ENCODE assay signal across 1 cellular context in the genomic region with DNA sequence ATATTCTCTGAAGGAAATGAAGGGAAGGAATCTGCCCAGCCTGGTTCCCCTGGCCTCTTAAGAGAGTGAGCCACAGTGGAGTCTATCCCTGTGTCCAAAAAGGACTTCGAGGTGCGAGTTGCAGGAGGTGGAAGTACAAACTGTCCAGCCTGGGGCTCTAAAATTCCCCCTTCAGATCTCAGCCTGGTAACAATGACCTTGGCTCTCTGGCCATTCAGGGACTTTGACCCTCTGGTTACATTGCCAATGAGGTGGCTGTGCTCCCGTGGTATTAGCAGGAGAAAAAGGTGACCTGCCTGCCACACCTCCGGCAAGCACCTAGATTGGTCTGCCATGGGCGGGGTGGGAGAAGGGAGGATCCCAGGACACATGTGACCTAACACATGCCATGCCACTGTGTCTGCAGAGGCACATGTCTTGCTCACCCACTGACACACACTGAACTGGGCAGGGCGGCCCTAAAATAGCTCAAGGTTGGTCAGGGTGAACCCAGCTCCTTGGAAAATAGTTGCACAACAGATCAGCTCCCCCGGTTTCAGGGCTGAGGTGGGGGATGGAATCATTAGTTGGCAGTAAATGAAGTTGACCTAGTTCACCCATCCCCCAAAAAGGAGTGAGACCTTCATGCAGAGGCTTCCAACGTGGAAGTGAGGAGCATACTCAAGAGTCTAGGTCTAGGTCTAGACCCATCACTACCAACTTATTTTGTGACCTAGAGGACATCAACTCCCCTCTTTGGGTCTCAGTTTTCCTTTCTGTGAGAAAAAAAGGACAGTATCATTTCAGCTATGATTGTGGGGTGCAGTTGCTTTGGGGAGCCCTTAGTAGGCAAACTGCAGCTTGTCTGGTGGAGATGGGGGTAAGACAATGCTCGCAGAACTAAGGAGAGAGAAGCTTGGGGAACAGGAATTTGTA.
TF ChIP-seq lines count a peak whose summit lies in the region.

No MANE protein-coding gene starts in this region.

TF ChIP-seq in HepG2, 621 proteins besides CTCF, POLR2A, EP300 and RAD21 (continued from another document and continues in another):
- TF ChIP-seq, protein P1, sequence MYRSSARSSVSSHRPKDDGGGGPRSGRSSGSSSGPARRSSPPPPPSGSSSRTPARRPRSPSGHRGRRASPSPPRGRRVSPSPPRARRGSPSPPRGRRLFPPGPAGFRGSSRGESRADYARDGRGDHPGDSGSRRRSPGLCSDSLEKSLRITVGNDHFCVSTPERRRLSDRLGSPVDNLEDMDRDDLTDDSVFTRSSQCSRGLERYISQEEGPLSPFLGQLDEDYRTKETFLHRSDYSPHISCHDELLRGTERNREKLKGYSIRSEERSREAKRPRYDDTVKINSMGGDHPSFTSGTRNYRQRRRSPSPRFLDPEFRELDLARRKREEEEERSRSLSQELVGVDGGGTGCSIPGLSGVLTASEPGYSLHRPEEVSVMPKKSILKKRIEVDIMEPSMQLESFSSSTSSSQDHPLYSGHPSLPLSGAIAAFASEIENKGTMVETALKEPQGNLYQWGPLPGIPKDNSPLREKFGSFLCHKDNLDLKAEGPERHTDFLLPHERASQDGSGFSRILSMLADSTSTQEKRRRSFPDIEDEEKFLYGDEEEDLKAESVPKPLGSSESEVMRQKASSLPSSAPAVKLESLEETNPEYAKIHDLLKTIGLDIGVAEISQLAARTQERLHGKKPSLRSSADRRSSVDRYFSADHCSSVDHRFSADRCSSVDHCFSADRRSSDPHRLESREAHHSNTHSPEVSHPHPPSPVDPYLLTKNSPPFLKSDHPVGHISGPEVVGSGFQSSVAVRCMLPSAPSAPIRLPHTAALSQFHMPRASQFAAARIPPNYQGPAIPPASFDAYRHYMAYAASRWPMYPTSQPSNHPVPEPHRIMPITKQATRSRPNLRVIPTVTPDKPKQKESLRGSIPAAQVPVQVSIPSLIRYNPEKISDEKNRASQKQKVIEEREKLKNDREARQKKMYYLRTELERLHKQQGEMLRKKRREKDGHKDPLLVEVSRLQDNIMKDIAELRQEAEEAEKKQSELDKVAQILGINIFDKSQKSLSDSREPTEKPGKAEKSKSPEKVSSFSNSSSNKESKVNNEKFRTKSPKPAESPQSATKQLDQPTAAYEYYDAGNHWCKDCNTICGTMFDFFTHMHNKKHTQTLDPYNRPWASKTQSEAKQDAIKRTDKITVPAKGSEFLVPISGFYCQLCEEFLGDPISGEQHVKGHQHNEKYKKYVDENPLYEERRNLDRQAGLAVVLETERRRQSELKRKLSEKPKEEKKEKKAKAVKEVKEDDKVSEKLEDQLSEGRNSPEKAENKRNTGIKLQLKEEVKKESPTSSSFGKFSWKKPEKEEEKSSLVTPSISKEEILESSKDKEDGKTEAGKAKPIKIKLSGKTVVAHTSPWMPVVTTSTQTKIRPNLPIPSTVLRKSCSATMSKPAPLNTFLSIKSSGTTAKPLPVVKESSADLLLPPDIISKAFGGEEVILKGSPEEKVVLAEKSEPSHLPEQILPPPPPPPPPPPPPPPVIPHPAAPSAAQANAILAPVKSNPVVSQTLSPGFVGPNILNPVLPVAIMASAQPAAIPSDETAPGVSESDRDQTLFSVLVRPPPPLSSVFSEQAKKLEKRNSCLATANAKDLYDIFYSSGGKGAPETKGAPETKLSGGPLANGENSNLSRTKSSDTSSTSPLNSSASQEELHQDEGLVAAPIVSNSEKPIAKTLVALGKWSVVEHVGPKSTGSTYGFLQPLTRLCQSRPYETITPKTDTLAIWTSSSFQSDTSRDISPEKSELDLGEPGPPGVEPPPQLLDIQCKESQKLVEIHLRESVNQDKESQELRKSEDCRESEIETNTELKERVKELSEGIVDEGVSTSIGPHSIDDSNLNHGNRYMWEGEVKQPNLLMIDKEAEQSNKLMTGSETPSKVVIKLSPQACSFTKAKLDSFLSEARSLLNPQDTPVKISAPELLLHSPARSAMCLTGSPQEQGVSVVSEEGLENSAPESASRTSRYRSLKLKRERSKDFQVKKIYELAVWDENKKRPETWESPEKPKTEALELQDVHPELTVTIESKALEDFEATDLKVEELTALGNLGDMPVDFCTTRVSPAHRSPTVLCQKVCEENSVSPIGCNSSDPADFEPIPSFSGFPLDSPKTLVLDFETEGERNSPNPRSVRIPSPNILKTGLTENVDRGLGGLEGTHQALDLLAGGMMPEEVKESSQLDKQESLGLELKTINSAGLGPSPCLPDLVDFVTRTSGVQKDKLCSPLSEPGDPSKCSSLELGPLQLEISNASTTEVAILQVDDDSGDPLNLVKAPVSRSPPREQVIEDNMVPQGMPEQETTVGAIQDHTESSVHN (CRISPR knock-in tag; IDR thresholded peaks at IDR 0.05): 0 out of 2 replicates have a peak, but pooled peaks have one; percentile 63
- TF ChIP-seq ZC3H13 (CRISPR knock-in tag; IDR thresholded peaks at IDR 0.05): peak; percentile 60; the same call in 1 of the 2 replicates
- peak; percentile 72 for TF ChIP-seq DPF2 (CRISPR knock-in tag; IDR thresholded peaks at IDR 0.05; ENCODE audit: borderline replicate concordance, low read depth)
- TF ChIP-seq, protein P2, sequence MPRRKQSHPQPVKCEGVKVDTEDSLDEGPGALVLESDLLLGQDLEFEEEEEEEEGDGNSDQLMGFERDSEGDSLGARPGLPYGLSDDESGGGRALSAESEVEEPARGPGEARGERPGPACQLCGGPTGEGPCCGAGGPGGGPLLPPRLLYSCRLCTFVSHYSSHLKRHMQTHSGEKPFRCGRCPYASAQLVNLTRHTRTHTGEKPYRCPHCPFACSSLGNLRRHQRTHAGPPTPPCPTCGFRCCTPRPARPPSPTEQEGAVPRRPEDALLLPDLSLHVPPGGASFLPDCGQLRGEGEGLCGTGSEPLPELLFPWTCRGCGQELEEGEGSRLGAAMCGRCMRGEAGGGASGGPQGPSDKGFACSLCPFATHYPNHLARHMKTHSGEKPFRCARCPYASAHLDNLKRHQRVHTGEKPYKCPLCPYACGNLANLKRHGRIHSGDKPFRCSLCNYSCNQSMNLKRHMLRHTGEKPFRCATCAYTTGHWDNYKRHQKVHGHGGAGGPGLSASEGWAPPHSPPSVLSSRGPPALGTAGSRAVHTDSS (CRISPR knock-in tag; conservative IDR thresholded peaks at IDR 0.05): no peak
- no peak for TF ChIP-seq HDAC6 (IDR thresholded peaks at IDR 0.05; ENCODE audit: low read depth, low read length)
- TF ChIP-seq, protein P3, sequence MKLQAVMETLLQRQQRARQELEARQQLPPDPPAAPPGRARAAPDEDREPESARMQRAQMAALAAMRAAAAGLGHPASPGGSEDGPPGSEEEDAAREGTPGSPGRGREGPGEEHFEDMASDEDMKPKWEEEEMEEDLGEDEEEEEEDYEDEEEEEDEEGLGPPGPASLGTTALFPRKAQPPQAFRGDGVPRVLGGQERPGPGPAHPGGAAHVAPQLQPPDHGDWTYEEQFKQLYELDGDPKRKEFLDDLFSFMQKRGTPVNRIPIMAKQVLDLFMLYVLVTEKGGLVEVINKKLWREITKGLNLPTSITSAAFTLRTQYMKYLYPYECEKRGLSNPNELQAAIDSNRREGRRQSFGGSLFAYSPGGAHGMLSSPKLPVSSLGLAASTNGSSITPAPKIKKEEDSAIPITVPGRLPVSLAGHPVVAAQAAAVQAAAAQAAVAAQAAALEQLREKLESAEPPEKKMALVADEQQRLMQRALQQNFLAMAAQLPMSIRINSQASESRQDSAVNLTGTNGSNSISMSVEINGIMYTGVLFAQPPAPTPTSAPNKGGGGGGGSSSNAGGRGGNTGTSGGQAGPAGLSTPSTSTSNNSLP (IDR thresholded peaks at IDR 0.05; ENCODE audit: low read depth, low read length): no peak
- TF ChIP-seq ZNF792 (CRISPR knock-in tag; IDR thresholded peaks at IDR 0.05): peak; percentile 77; the same call in 1 of the 2 replicates
- peak; percentile 59; the same call in 1 of the 2 replicates for TF ChIP-seq RCOR2 (CRISPR knock-in tag; IDR thresholded peaks at IDR 0.05)
- no peak; the same call in none of the 2 replicates for TF ChIP-seq MIER3 (CRISPR knock-in tag; IDR thresholded peaks at IDR 0.05; ENCODE audit: borderline replicate concordance)
- peak; percentile 96 for TF ChIP-seq TBX2 (CRISPR knock-in tag; IDR thresholded peaks at IDR 0.05; ENCODE audit: borderline replicate concordance)
- no peak; the same call in 1 of the 2 replicates for TF ChIP-seq ZBTB42 (CRISPR knock-in tag; IDR thresholded peaks at IDR 0.05)
- TF ChIP-seq NFKB2 (CRISPR knock-in tag; IDR thresholded peaks at IDR 0.05; ENCODE audit: borderline replicate concordance): peak; percentile 91
- TF ChIP-seq ARHGAP35 (CRISPR knock-in tag; IDR thresholded peaks at IDR 0.05; ENCODE audit: borderline replicate concordance): 0 out of 2 replicates have a peak, but pooled peaks have one; percentile 21
- TF ChIP-seq, protein P4, sequence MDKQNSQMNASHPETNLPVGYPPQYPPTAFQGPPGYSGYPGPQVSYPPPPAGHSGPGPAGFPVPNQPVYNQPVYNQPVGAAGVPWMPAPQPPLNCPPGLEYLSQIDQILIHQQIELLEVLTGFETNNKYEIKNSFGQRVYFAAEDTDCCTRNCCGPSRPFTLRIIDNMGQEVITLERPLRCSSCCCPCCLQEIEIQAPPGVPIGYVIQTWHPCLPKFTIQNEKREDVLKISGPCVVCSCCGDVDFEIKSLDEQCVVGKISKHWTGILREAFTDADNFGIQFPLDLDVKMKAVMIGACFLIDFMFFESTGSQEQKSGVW (CRISPR knock-in tag; IDR thresholded peaks at IDR 0.05; ENCODE audit: borderline replicate concordance): no peak
- peak; percentile 99 for TF ChIP-seq ESRRA (CRISPR knock-in tag; IDR thresholded peaks at IDR 0.05; ENCODE audit: low read depth)
- no peak for TF ChIP-seq ZNF543 (CRISPR knock-in tag; IDR thresholded peaks at IDR 0.05)
- TF ChIP-seq, protein P5, sequence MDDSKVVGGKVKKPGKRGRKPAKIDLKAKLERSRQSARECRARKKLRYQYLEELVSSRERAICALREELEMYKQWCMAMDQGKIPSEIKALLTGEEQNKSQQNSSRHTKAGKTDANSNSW (CRISPR knock-in tag; IDR thresholded peaks at IDR 0.05; ENCODE audit: borderline replicate concordance): 0 out of 2 replicates have a peak, but pooled peaks have one; percentile 79
- TF ChIP-seq, protein P6, sequence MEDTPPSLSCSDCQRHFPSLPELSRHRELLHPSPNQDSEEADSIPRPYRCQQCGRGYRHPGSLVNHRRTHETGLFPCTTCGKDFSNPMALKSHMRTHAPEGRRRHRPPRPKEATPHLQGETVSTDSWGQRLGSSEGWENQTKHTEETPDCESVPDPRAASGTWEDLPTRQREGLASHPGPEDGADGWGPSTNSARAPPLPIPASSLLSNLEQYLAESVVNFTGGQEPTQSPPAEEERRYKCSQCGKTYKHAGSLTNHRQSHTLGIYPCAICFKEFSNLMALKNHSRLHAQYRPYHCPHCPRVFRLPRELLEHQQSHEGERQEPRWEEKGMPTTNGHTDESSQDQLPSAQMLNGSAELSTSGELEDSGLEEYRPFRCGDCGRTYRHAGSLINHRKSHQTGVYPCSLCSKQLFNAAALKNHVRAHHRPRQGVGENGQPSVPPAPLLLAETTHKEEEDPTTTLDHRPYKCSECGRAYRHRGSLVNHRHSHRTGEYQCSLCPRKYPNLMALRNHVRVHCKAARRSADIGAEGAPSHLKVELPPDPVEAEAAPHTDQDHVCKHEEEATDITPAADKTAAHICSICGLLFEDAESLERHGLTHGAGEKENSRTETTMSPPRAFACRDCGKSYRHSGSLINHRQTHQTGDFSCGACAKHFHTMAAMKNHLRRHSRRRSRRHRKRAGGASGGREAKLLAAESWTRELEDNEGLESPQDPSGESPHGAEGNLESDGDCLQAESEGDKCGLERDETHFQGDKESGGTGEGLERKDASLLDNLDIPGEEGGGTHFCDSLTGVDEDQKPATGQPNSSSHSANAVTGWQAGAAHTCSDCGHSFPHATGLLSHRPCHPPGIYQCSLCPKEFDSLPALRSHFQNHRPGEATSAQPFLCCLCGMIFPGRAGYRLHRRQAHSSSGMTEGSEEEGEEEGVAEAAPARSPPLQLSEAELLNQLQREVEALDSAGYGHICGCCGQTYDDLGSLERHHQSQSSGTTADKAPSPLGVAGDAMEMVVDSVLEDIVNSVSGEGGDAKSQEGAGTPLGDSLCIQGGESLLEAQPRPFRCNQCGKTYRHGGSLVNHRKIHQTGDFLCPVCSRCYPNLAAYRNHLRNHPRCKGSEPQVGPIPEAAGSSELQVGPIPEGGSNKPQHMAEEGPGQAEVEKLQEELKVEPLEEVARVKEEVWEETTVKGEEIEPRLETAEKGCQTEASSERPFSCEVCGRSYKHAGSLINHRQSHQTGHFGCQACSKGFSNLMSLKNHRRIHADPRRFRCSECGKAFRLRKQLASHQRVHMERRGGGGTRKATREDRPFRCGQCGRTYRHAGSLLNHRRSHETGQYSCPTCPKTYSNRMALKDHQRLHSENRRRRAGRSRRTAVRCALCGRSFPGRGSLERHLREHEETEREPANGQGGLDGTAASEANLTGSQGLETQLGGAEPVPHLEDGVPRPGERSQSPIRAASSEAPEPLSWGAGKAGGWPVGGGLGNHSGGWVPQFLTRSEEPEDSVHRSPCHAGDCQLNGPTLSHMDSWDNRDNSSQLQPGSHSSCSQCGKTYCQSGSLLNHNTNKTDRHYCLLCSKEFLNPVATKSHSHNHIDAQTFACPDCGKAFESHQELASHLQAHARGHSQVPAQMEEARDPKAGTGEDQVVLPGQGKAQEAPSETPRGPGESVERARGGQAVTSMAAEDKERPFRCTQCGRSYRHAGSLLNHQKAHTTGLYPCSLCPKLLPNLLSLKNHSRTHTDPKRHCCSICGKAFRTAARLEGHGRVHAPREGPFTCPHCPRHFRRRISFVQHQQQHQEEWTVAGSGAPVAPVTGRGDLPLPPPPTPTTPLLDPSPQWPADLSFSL (CRISPR knock-in tag; IDR thresholded peaks at IDR 0.05): 0 out of 2 replicates have a peak, but pooled peaks have one; percentile 62
- TF ChIP-seq ZNF749 (CRISPR knock-in tag; IDR thresholded peaks at IDR 0.05; ENCODE audit: borderline replicate concordance): peak; percentile 88; the same call in 1 of the 2 replicates
- TF ChIP-seq, protein P7, sequence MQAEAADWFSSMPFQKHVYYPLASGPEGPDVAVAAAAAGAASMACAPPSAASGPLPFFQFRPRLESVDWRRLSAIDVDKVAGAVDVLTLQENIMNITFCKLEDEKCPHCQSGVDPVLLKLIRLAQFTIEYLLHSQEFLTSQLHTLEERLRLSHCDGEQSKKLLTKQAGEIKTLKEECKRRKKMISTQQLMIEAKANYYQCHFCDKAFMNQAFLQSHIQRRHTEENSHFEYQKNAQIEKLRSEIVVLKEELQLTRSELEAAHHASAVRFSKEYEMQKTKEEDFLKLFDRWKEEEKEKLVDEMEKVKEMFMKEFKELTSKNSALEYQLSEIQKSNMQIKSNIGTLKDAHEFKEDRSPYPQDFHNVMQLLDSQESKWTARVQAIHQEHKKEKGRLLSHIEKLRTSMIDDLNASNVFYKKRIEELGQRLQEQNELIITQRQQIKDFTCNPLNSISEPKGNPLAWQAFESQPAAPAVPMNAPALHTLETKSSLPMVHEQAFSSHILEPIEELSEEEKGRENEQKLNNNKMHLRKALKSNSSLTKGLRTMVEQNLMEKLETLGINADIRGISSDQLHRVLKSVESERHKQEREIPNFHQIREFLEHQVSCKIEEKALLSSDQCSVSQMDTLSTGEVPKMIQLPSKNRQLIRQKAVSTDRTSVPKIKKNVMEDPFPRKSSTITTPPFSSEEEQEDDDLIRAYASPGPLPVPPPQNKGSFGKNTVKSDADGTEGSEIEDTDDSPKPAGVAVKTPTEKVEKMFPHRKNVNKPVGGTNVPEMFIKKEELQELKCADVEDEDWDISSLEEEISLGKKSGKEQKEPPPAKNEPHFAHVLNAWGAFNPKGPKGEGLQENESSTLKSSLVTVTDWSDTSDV (CRISPR knock-in tag; IDR thresholded peaks at IDR 0.05): no peak
- no peak for TF ChIP-seq ZNF34 (CRISPR knock-in tag; IDR thresholded peaks at IDR 0.05; ENCODE audit: borderline replicate concordance)
- TF ChIP-seq ZNF619 (CRISPR knock-in tag; IDR thresholded peaks at IDR 0.05): no peak; the same call in none of the 2 replicates
- peak; percentile 50; the same call in 1 of the 2 replicates for TF ChIP-seq NFYC (CRISPR knock-in tag; IDR thresholded peaks at IDR 0.05)
